In genomic region chr2:84801816-84802215, GRCh38 we compare ENCODE assay signal across 27 cellular contexts.
"Had no signal": no experiment of that assay in that cellular context is flagged by ENCODE, and none has a peak within 500 bp of the region (broad histone marks: within the 10 kb centered on the region; RNA-seq: fewer than 3 reads in every experiment).

No MANE protein-coding gene starts in this region.

- H3K36me3 Mint-ChIP-seq: mesothelial cell of epicardium; naive B cell; natural killer cell treated with Interleukin-12 subunit alpha and Interleukin-12 subunit beta and Interleukin-15 and Interleukin-18, amount 100 ng/mL, for 72 hours had no signal

- H3K4me3 Mint-ChIP-seq: effector memory CD8-positive, alpha-beta T cell; mesothelial cell of epicardium; naive B cell; natural killer cell treated with Interleukin-12 subunit alpha and Interleukin-12 subunit beta and Interleukin-15 and Interleukin-18, amount 100 ng/mL, for 72 hours; neural crest cell; stimulated activated naive B cell treated with anti-CD40 and anti-IgM and Interleukin-4, amounts not matched to agents 10 μg/mL and 1 μg/mL and 100 μg/mL, for 72 hours; stimulated activated naive CD8-positive, alpha-beta T cell treated with anti-CD3 and anti-CD28 coated beads, Interleukin-15, Interleukin-2, amounts not matched to agents 100 ng/mL and 50 ng/mL, for 24 hours had no signal

- H3K27me3 ChIP-seq: esophagus squamous epithelium, neutrophil, pancreas, tibial nerve, upper lobe of right lung, uterus had no signal

- H3K27me3 Mint-ChIP-seq: effector memory CD8-positive, alpha-beta T cell; natural killer cell treated with Interleukin-12 subunit alpha and Interleukin-12 subunit beta and Interleukin-15 and Interleukin-18, amount 100 ng/mL, for 72 hours; stimulated activated naive B cell treated with anti-CD40 and anti-IgM and Interleukin-4, amounts not matched to agents 10 μg/mL and 1 μg/mL and 100 μg/mL, for 72 hours; stimulated activated naive CD8-positive, alpha-beta T cell treated with anti-CD3 and anti-CD28 coated beads, Interleukin-15, Interleukin-2, amounts not matched to agents 100 ng/mL and 50 ng/mL, for 24 hours had no signal

- H3K4me3 ChIP-seq: esophagus squamous epithelium, mucosa of descending colon, pancreas, smooth muscle cell, thoracic aorta, tibial nerve, upper lobe of right lung, uterus had no signal

- H3K9me3 ChIP-seq: esophagus squamous epithelium, neutrophil, pancreas, thoracic aorta, upper lobe of right lung, uterus had no signal

- FAIRE-seq: endometrium, frontal cortex, kidney, pancreas had no signal

- H3K4me1 ChIP-seq: esophagus squamous epithelium, upper lobe of right lung, uterus had no signal

- H3K4me2 ChIP-seq: smooth muscle cell had no signal

- H3K27ac ChIP-seq: esophagus squamous epithelium, neutrophil, pancreas, thoracic aorta, tibial nerve, upper lobe of right lung, uterus had no signal

- H3K27ac Mint-ChIP-seq: effector memory CD8-positive, alpha-beta T cell; mesothelial cell of epicardium; natural killer cell treated with Interleukin-12 subunit alpha and Interleukin-12 subunit beta and Interleukin-15 and Interleukin-18, amount 100 ng/mL, for 72 hours; stimulated activated naive B cell treated with anti-CD40 and anti-IgM and Interleukin-4, amounts not matched to agents 10 μg/mL and 1 μg/mL and 100 μg/mL, for 72 hours; stimulated activated naive CD8-positive, alpha-beta T cell treated with anti-CD3 and anti-CD28 coated beads, Interleukin-15, Interleukin-2, amounts not matched to agents 100 ng/mL and 50 ng/mL, for 24 hours had no signal

- H3K36me3 ChIP-seq: esophagus squamous epithelium, neutrophil, pancreas, thoracic aorta, tibial nerve, upper lobe of right lung, uterus had no signal

- H3K4me1 Mint-ChIP-seq: mesothelial cell of epicardium had no signal

- DNase-seq: cerebellar nuclear complex; cortex of kidney; effector memory CD8-positive, alpha-beta T cell; erythroblast; esophagus squamous epithelium; head of caudate nucleus; kidney; mesenchymal stem cell; mucosa of descending colon; naive B cell; pancreas; stimulated activated CD4-positive, alpha-beta T cell treated with anti-CD3 and anti-CD28 coated beads, Interleukin-12 subunit alpha, Interleukin-12 subunit beta, amount 100 ng/mL, for 4 hours; stimulated activated CD4-positive, alpha-beta T cell treated with anti-CD3 and anti-CD28 coated beads, Interleukin-1b, Interleukin-23, amount 100 ng/mL, for 48 hours; stimulated activated CD4-positive, alpha-beta T cell treated with anti-CD3 and anti-CD28 coated beads, Interleukin-4, amount 100 ng/mL, for 24 hours; stimulated activated naive B cell treated with anti-CD40 and anti-IgM and Interleukin-4, amounts not matched to agents 10 μg/mL and 1 μg/mL and 100 μg/mL, for 72 hours; upper lobe of right lung; uterus had no signal

- H3K9me3 Mint-ChIP-seq: effector memory CD8-positive, alpha-beta T cell; stimulated activated naive CD8-positive, alpha-beta T cell treated with anti-CD3 and anti-CD28 coated beads, Interleukin-15, Interleukin-2, amounts not matched to agents 100 ng/mL and 50 ng/mL, for 24 hours had no signal
